In the genomic region with DNA sequence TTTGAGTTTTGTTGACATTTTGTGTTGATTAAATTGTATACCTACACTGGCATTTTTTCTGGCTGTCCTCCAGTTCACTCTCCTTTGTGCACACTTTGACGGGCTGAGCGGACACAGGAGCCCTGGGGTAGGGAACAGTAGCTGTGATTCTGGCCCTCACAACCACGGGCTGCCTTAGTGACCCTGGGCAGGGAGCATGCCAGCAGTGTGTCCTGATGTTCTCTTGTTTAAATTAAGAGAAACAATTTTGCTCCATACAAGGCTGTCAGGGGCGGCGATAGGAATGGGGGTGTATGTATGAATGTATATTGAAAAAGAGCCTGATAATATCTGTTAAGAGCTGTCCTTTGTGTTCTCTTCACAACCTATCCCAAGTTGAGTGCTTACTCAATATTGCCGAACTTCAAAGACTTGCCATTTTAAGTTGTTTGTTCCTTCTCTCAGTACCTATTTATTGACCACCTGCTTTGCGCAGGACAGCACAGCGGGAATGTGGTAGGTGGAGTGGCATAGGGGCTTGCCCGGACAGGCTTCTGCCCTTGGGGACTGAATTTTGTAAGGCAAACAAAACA, we compare ENCODE assay signal across 14 cellular contexts.
DNase-seq lines count a peak whose midpoint lies in the region; ATAC-seq, FAIRE-seq and TF ChIP-seq lines count a peak whose summit lies in the region.
"Had no signal": no experiment of that assay in that cellular context is flagged by ENCODE, and none has a peak within 500 bp of the region (broad histone marks: within the 10 kb centered on the region; RNA-seq: fewer than 3 reads in every experiment).

No MANE protein-coding gene starts in this region.

- H3K9ac ChIP-seq in Karpas-422 (ENCODE audit: low read length) = no peak overlapping the region

- no peaks in the 10 kb centered on the region for H4K20me1 ChIP-seq in Karpas-422 (ENCODE audit: insufficient read depth, low read depth, low read length)

- H3K4me3 ChIP-seq in gastroesophageal sphincter (no peak overlapping the region), pancreas (no peak overlapping the region), Karpas-422 (ENCODE audit: low read length) (no peak overlapping the region)
- H3K4me3 ChIP-seq: SJCRH30 had no signal

- no peaks in the 10 kb centered on the region for H3K9me3 ChIP-seq in gastroesophageal sphincter
- H3K9me3 ChIP-seq in pancreas = no peaks in the 10 kb centered on the region
- no peaks in the 10 kb centered on the region for H3K9me3 ChIP-seq in Karpas-422 (ENCODE audit: low read length)
- H3K9me3 ChIP-seq: BE2C, SJCRH30 had no signal

- no peaks in the 10 kb centered on the region for H3K79me2 ChIP-seq in Karpas-422 (ENCODE audit: low read length)

- H3K4me1 ChIP-seq in gastroesophageal sphincter = peaks cover 14 to 76% (median 41%) of the 10 kb centered on the region in 3 donors
- peaks cover 14 to 32% (median 30%) of the 10 kb centered on the region in 3 donors for H3K4me1 ChIP-seq in pancreas
- H3K4me1 ChIP-seq in Karpas-422 (ENCODE audit: low read length) = peaks cover 8% of the 10 kb centered on the region
- H3K4me1 ChIP-seq: BE2C, SJCRH30 had no signal

- intact Hi-C loops in Right ventricle myocardium superior (cut with DNase I) = loop anchor here (10.0 kb wide), 1 partner anchor 65 kb away; no protein-coding TSS in a partner anchor
- intact Hi-C loops in cardiac septum (cut with DNase I) = no loop called here
- intact Hi-C loops in pancreas (cut with DNase I) = no loop called here

- no peak for TF ChIP-seq EP300 in gastroesophageal sphincter (IDR thresholded peaks at IDR 0.05)

- no peak for FAIRE-seq in pancreas (lab: Jason Lieb, UNC)
- FAIRE-seq: islet of Langerhans had no signal

- H3K36me3 ChIP-seq in gastroesophageal sphincter (peaks cover 4 to 61% of the 10 kb centered on the region in 2 donors), pancreas (peaks cover 4 to 63% (median 10%) of the 10 kb centered on the region in 3 donors), Karpas-422 (ENCODE audit: insufficient read depth, low read length) (no peaks in the 10 kb centered on the region)

- H3K27me3 ChIP-seq in gastroesophageal sphincter (no peaks in the 10 kb centered on the region), pancreas (no peaks in the 10 kb centered on the region), Karpas-422 (ENCODE audit: low read length) (no peaks in the 10 kb centered on the region)
- H3K27me3 ChIP-seq: BE2C, SJCRH30 had no signal

- TF ChIP-seq CTCF in gastroesophageal sphincter (IDR thresholded peaks at IDR 0.05) (no peak), pancreas (IDR thresholded peaks at IDR 0.05) (no peak)

- no peak overlapping the region for H3K4me2 ChIP-seq in Karpas-422 (ENCODE audit: low read depth, low read length, poor library complexity, severe bottlenecking)

- H2AFZ ChIP-seq in Karpas-422 (ENCODE audit: low read length) = no peak overlapping the region

- 78 to 94% methylated on average over 3 to 8 of the region's 9 CpGs for WGBS in gastroesophageal sphincter (ENCODE audit: low coverage in 1 of 2), 2 donors
- WGBS in pancreas, 2 donors = 68 to 70% methylated on average over 9 of the region's 9 CpGs

- DNase-seq in Right ventricle myocardium superior (no peak), cardiac septum (ENCODE audit: low spot score) (no peak), pancreas (no peak), NCI-H1092 treated with DMSO at 0.1 percent for 48 hours (lab: John Stamatoyannopoulos, UW) (no peak), NCI-H1694 treated with DMSO at 0.1 percent for 48 hours (lab: John Stamatoyannopoulos, UW) (no peak), Karpas-422 (no peak)
- DNase-seq: BE2C, NCI-H1048, NCI-H774, posterior cingulate gyrus, SJCRH30 had no signal

- ATAC-seq in Right ventricle myocardium superior (ENCODE audit: poor library complexity) = peak; percentile 45
- no peak for ATAC-seq in gastroesophageal sphincter
- peak in 2 of 4 donors; percentile 35 to 45 for ATAC-seq in pancreas
- ATAC-seq in HG02885 (IDR thresholded peaks at IDR 0.05; ENCODE audit: poor library complexity, unreplicated experiment) = no peak

- no peak for TF ChIP-seq POLR2A in gastroesophageal sphincter (IDR thresholded peaks at IDR 0.05)

- H3K9me2 ChIP-seq in Karpas-422 (replicated peaks; ENCODE audit: insufficient read depth, low read length) = no peaks in the 10 kb centered on the region

- peak overlapping the region; percentile 55 to 70 (median 62) for H3K27ac ChIP-seq in gastroesophageal sphincter
- H3K27ac ChIP-seq in pancreas = peak overlapping the region in 3 of 4 donors; percentile 13 to 74 (median 34)
- no peak overlapping the region for H3K27ac ChIP-seq in Karpas-422 (ENCODE audit: low read length)
- H3K27ac ChIP-seq: SJCRH30 had no signal
